1 cellular context compared by ENCODE assay signal in the genomic region with DNA sequence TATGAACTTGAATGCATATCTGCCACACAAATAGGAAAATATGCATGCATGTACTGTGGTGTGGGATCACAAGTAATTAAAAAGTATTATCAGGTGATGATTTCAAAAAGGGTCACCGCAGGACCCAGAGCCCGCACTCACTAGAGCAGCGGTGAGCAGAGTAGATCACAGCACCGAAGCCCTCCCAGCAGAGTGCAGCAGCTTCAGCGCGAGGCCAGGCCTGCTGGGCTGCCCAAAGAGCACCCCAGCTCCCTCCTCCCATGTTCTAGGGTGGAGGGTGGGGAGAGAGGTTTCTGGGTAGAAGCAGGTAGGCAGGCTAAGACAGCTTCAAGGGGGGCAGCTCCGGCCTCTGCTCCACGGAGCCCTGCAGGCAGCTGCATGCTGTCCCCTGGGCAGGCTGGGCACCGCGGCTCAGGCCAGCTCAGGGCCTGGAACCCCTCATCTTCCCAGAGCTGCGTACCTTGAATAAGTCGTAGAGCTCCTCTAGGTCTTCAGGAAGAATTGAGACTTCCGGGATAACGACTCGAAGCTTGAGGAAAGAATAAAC.
TF ChIP-seq lines count a peak whose summit lies in the region.

No MANE protein-coding gene starts in this region.

TF ChIP-seq in HCT116, 20 proteins besides CTCF, POLR2A, EP300 and RAD21 (continued from another document):
- TF ChIP-seq, protein P1, sequence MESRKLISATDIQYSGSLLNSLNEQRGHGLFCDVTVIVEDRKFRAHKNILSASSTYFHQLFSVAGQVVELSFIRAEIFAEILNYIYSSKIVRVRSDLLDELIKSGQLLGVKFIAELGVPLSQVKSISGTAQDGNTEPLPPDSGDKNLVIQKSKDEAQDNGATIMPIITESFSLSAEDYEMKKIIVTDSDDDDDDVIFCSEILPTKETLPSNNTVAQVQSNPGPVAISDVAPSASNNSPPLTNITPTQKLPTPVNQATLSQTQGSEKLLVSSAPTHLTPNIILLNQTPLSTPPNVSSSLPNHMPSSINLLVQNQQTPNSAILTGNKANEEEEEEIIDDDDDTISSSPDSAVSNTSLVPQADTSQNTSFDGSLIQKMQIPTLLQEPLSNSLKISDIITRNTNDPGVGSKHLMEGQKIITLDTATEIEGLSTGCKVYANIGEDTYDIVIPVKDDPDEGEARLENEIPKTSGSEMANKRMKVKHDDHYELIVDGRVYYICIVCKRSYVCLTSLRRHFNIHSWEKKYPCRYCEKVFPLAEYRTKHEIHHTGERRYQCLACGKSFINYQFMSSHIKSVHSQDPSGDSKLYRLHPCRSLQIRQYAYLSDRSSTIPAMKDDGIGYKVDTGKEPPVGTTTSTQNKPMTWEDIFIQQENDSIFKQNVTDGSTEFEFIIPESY (IDR thresholded peaks at IDR 0.05; ENCODE audit: extremely low read depth, insufficient replicate concordance, low read length): no peak
- TF ChIP-seq EZH2 (IDR thresholded peaks at IDR 0.05) (no peak), ELF1 (IDR thresholded peaks at IDR 0.05; ENCODE audit: borderline replicate concordance, low read depth) (no peak), ZFX (IDR thresholded peaks at IDR 0.05) (no peak), YY1 (IDR thresholded peaks at IDR 0.05; ENCODE audit: extremely low read depth, insufficient replicate concordance, low read depth, low read length) (no peak)
